Comparison of ENCODE assay signal across 4 cellular contexts in the genomic region with DNA sequence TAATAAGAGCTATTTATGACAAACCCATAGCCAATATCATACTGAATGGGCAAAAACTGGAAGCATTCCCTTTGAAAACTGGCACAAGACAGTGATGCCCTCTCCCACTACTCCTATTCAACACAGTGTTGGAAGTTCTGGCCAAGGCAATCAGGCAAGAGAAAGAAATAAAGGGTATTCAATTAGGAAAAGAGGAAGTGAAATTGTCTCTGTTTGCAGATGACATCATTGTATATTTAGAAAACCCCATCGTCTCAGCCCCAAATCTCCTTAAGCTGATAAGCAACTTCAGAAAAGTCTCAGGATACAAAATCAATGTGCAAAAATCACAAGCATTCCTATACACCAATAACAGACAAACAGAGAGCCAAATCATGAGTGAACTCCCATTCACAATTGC. TPM values are rescaled to one million over a fixed set of nuclear protein-coding genes. Genes with fewer than 3 reads are reported as not detected.
"Had no signal": no experiment of that assay in that cellular context is flagged by ENCODE, and none has a peak within 500 bp of the region (broad histone marks: within the 10 kb centered on the region; RNA-seq: fewer than 3 reads in every experiment).

No MANE protein-coding gene starts in this region.

RNA-seq across cellular contexts. Expression of a gene that starts 36.2 kb away (rescaled TPM):
- total RNA-seq: LHCN-M2, M059J, MCF 10A, NCI-H460 had no signal
